In the genomic region with DNA sequence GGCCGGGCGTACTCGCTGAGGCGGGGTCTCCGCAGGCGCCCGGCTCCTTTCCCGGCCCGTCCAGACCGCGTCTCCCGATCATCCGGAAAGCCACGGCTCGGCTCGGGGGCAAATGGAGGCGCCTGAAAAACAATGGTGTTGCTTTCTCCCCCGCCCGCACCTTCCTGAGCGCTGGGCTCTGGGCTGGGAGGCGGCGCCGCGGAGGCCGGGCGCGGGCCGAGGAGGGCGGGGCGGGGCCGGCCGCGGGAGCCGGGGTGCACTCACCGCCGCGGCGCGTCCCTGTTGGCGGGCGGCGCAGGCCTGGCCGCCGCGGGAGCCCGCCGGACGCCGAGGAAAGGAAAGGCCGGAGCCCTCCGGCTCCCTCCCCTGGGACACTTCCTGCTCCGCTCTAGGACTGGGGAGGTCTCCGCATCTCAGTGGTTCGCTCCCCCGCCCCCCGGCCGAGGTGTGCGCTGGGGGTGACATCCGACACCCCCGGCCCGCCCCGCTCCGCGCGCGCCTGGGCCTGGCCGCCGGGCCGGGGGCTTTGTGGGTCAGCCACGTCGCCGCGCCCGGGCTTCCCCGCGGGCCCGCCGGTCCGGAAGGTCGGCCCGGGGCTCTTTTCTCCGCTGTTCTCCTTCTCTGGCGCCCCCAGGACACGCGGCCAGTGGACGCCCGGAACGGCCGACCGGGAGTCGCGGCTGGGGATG, we compare ENCODE assay signal across 8 cellular contexts. TPM values are rescaled to one million over a fixed set of nuclear protein-coding genes. Genes with fewer than 3 reads are reported as not detected.
DNase-seq lines count a peak whose midpoint lies in the region; ATAC-seq and TF ChIP-seq lines count a peak whose summit lies in the region.

A gene (minus strand): TSS at position 342 of the 689 bp plus-strand sequence. CDS start 2,289 bp downstream, outside the sequence.

- H3K27me3 Mint-ChIP-seq in CD14-positive monocyte (ENCODE audit: low read depth in 3 of 3): peaks cover 3 to 25% (median 13%) of the 10 kb centered on the region in 3 donors
- H3K27me3 Mint-ChIP-seq in activated CD4-positive, alpha-beta memory T cell treated with anti-CD3 and anti-CD28 coated beads for 36 hours: no peaks in the 10 kb centered on the region

- no peaks in the 10 kb centered on the region for H3K27me3 ChIP-seq in lung (ENCODE audit: control insufficient read depth, insufficient read depth)

- peak within 1 kb of the TSS; percentile 74 for H3K4me3 ChIP-seq in lung

- H3K27ac ChIP-seq in lung (ENCODE audit: low read depth in 1 of 2, low read length in 1 of 2): peak within 1 kb of the TSS; percentile 89 to 94

- ATAC-seq in GM19328 (IDR thresholded peaks at IDR 0.05; ENCODE audit: unreplicated experiment) (peak; percentile 59), HG03460 (IDR thresholded peaks at IDR 0.05; ENCODE audit: unreplicated experiment) (peak; percentile 60), lung (ENCODE audit: insufficient read depth, low FRiP score) (peak; percentile 78)

- intact Hi-C loops in CD14-positive monocyte (cut with micrococcal nuclease): no loop called here
- intact Hi-C loops in activated CD4-positive, alpha-beta memory T cell treated with anti-CD3 and anti-CD28 coated beads for 36 hours (cut with micrococcal nuclease): loop anchor here (1.0 to 10.0 kb wide), 5 partner anchors 8 to 399 kb away; a partner anchor contains a TSS

- DNase-seq in CD14-positive monocyte (ENCODE audit: low spot score): no peak
- DNase-seq in NCI-H524 treated with DMSO at 0.1 percent for 48 hours (lab: John Stamatoyannopoulos, UW): peak; percentile 31
- DNase-seq in activated CD4-positive, alpha-beta memory T cell treated with anti-CD3 and anti-CD28 coated beads for 36 hours: peak; percentile 64
- DNase-seq in effector CD4-positive, alpha-beta T cell: peak; percentile 29
- peak; percentile 79 for DNase-seq in lung (ENCODE audit: low spot score)
- DNase-seq in stimulated activated CD4-positive, alpha-beta T cell treated with anti-CD3 and anti-CD28 coated beads, TNF-alpha, amount 100 ng/mL, for 4 hours (ENCODE audit: low read depth in 3 of 3): peak; percentile 37 to 52 (median 41)

- peak within 1 kb of the TSS; percentile 86 to 89 for H3K4me3 Mint-ChIP-seq in CD14-positive monocyte
- H3K4me3 Mint-ChIP-seq in activated CD4-positive, alpha-beta memory T cell treated with anti-CD3 and anti-CD28 coated beads for 36 hours: peak within 1 kb of the TSS; percentile 83

- H3K27ac Mint-ChIP-seq in CD14-positive monocyte: peak within 1 kb of the TSS in 4 of 7 donors; percentile 59 to 78 (median 66)
- H3K27ac Mint-ChIP-seq in activated CD4-positive, alpha-beta memory T cell treated with anti-CD3 and anti-CD28 coated beads for 36 hours: peak within 1 kb of the TSS; percentile 66

- 0 to 1% methylated on average over 44 to 92 of the region's 92 CpGs for WGBS in lung, 2 donors

- H3K4me1 ChIP-seq in lung (ENCODE audit: control insufficient read depth in 2 of 2, insufficient read depth in 2 of 2, low read length in 2 of 2): peaks cover 0 to 24% of the 10 kb centered on the region in 2 donors

- no peaks in the 10 kb centered on the region for H3K9me3 ChIP-seq in lung (ENCODE audit: control insufficient read depth in 2 of 2, insufficient read depth in 1 of 2, low read length in 1 of 2)

- H3K4me1 Mint-ChIP-seq in CD14-positive monocyte: peaks cover 37% of the 10 kb centered on the region
- peaks cover 13% of the 10 kb centered on the region for H3K4me1 Mint-ChIP-seq in activated CD4-positive, alpha-beta memory T cell treated with anti-CD3 and anti-CD28 coated beads for 36 hours (ENCODE audit: low read depth)

- TF ChIP-seq CTCF in CD14-positive monocyte (IDR thresholded peaks at IDR 0.05) (no peak), lung (IDR thresholded peaks at IDR 0.05; ENCODE audit: control extremely low read depth, extremely low read depth) (no peak)

- CTCF ChIA-PET in activated CD4-positive, alpha-beta memory T cell treated with anti-CD3 and anti-CD28 coated beads for 36 hours (lab: Charles Lee): no interaction called here

- peaks cover 22 to 25% of the 10 kb centered on the region in 2 donors for H3K36me3 Mint-ChIP-seq in CD14-positive monocyte
- peaks cover 17% of the 10 kb centered on the region for H3K36me3 Mint-ChIP-seq in activated CD4-positive, alpha-beta memory T cell treated with anti-CD3 and anti-CD28 coated beads for 36 hours

- H3K36me3 ChIP-seq in lung (ENCODE audit: control insufficient read depth in 2 of 2, insufficient read depth in 2 of 2, low read length in 2 of 2): peaks cover 4 to 21% of the 10 kb centered on the region in 2 donors

- POLR2A ChIA-PET in activated CD4-positive, alpha-beta memory T cell treated with anti-CD3 and anti-CD28 coated beads for 36 hours (lab: Charles Lee): interaction anchor here (0.6 to 1.3 kb wide), 4 partner anchors 8 to 253 kb away, joined by 3 to 7 read pairs (median 5); a partner anchor contains a TSS

- peaks cover 0 to 6% (median 0%) of the 10 kb centered on the region in 7 donors for H3K9me3 Mint-ChIP-seq in CD14-positive monocyte
- no peaks in the 10 kb centered on the region for H3K9me3 Mint-ChIP-seq in activated CD4-positive, alpha-beta memory T cell treated with anti-CD3 and anti-CD28 coated beads for 36 hours

RNA-seq across cellular contexts. Expression of the gene that starts here (rescaled TPM):
- 1 to 10 TPM; 1.6 to 2.4 TPM for polyA plus RNA-seq in CD14-positive monocyte
- total RNA-seq in activated CD4-positive, alpha-beta memory T cell treated with anti-CD3 and anti-CD28 coated beads for 36 hours: 10 to 100 TPM; 10.6 to 12.0 TPM
- total RNA-seq in lung: 10 to 100 TPM; 21.9 to 43.4 TPM
- 1 to 10 TPM; 8.2 to 9.2 TPM for polyA plus RNA-seq in lung
